ENCODE assay signal across 8 cellular contexts in the genomic region with DNA sequence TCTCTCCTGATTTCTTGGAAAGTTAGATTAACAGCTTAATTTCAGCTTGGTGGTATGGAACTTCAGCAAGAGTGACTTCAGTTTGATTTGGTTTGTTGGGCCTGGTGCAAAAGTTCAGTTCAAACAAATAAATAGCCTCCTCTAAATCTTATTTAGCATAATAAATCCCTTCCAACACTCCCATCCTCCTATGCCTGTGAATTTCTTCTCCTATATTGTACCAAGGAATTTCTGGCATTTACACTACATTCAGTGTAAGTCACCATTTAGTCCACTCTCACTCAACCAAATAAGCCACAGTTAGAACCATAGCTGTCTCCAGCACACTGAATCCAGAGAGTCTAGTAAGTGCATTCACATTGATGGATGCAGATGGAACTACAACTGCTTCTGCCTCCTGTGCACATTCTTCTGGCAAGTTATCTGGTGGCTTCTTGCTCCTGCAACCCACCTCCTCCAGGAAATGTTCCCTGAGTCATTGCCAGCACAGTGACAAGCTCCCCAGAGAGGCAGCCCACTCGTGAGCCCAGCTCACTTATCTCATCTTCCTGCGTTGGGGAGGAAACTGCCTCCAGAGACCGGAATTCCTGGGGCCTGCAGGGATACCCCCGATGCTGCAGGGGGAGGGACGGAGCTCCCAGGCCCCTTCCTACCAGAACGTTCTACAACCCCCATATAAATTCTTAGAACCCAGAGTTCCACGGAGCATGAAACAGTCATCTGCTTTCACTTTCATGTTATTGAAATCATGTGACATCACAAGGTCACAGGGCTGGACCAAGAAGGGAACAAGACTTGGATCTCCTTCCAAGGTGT.
A peak's percentile ranks its signal among the peaks of the same experiment; 100 is the strongest.
DNase-seq lines count a peak whose midpoint lies in the region; ATAC-seq lines count a peak whose summit lies in the region.

No MANE protein-coding gene starts in this region.

- peak; percentile 5 for DNase-seq in activated T-cell treated with anti-CD3 and anti-CD28 coated beads for 48 hours (ENCODE audit: low read depth)
- DNase-seq in activated T-cell treated with anti-CD3 and anti-CD28 coated beads, Interleukin-2, amount 50 U/mL, for 1 hour, result no peak
- DNase-seq in M059J (ENCODE audit: low read depth), result peak; percentile 62
- peak in 31 of 56 donors; percentile 4 to 57 (median 22) for DNase-seq in amygdala (lab: John Stamatoyannopoulos, UW)
- DNase-seq in myocyte (ENCODE audit: low read depth), result peak; percentile 17
- DNase-seq in NCI-H2227 treated with DMSO at 0.1 percent for 48 hours (lab: John Stamatoyannopoulos, UW), result no peak
- no peak for DNase-seq in T1000 (lab: John Stamatoyannopoulos, UW)

- no peak for ATAC-seq in HG03025 (IDR thresholded peaks at IDR 0.05; ENCODE audit: low FRiP score, unreplicated experiment)

Comparison
In these comparisons a context has a peak if more than half of its experiments do, and no peak if none do; other contexts are left out.
1. DNase-seq: peak in activated T-cell treated with anti-CD3 and anti-CD28 coated beads for 48 hours (single experiment), M059J (single experiment), amygdala (31 of 56) and myocyte (single experiment); none in activated T-cell treated with anti-CD3 and anti-CD28 coated beads, Interleukin-2, amount 50 U/mL, for 1 hour (single experiment), NCI-H2227 treated with DMSO at 0.1 percent for 48 hours (single experiment) and T1000 (single experiment).